In the genomic region with DNA sequence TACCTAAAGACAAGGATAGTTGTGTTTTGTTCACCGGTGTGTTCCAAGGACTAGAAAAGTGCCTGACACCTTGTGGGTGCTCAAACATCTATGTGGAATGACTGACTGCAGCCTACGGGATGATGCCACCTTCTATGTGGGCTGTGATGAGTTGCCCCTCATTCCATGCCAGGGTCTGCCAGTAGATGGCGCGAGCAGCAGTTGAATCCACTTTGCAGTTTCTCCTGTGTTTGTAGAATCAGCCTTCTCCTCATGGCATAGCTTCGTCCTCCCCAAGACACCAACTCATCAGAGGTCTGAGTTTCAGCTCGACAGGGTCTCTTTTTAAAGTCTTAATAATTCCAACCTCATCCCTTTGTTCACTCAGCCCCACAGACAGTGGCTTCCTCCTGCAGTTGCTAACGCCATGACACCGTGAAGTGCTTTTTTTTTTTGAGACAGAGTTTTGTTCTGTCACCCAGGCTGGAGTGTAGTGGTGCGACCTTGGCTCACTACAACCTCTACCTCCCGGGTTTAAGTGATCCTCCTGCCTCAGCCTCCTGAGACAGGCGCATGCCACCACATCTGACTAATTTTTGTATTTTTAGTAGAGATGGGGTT, we compare ENCODE assay signal across 9 cellular contexts.
DNase-seq lines count a peak whose midpoint lies in the region; ATAC-seq, FAIRE-seq and TF ChIP-seq lines count a peak whose summit lies in the region.
"Had no signal": no experiment of that assay in that cellular context is flagged by ENCODE, and none has a peak within 500 bp of the region (broad histone marks: within the 10 kb centered on the region; RNA-seq: fewer than 3 reads in every experiment).

No MANE protein-coding gene starts in this region.

- ATAC-seq in left lobe of liver (peak; percentile 93), GM21528 (IDR thresholded peaks at IDR 0.05; ENCODE audit: low FRiP score, unreplicated experiment) (no peak)

- no peaks in the 10 kb centered on the region for H3K27me3 ChIP-seq in bronchial epithelial cell (ENCODE audit: control insufficient read depth, insufficient read depth, low read length)
- H3K27me3 ChIP-seq: ovary had no signal

- FAIRE-seq in bronchial epithelial cell (lab: Jason Lieb, UNC) = peak; percentile 93

- no peak overlapping the region for H3K4me3 ChIP-seq in bronchial epithelial cell (ENCODE audit: low read depth, low read length)
- H3K4me3 ChIP-seq: ovary had no signal

- TF ChIP-seq CTCF in C4-2B (conservative IDR thresholded peaks at IDR 0.05) (peak; percentile 92), bronchial epithelial cell (IDR thresholded peaks at IDR 0.05; ENCODE audit: insufficient read depth, low read length, severe bottlenecking) (peak; percentile 87)

- H3K36me3 ChIP-seq in bronchial epithelial cell (ENCODE audit: control insufficient read depth, insufficient read depth, low read length) = no peaks in the 10 kb centered on the region
- H3K36me3 ChIP-seq: ovary had no signal

- no peak overlapping the region for H3K27ac ChIP-seq in C4-2B
- H3K27ac ChIP-seq: ovary had no signal

- DNase-seq in GM19240 (ENCODE audit: insufficient read length, low spot score) (peak; percentile 37), NCI-H1048 (lab: John Stamatoyannopoulos, UW) (peak; percentile 51), SW 1271 (lab: John Stamatoyannopoulos, UW) (peak; percentile 4 to 13), bronchial epithelial cell (ENCODE audit: low read depth) (peak; percentile 47), left lobe of liver (ENCODE audit: low spot score) (peak; percentile 64)
- peak; percentile 11 for DNase-seq in stimulated activated CD8-positive, alpha-beta memory T cell treated with anti-CD3 and anti-CD28 coated beads, Interleukin-4, amount 100 ng/mL, for 24 hours (ENCODE audit: low read depth)

Comparison
In these comparisons a context has a peak if more than half of its experiments do, and no peak if none do; other contexts are left out.
1. DNase-seq: peak in every context shown above with its lines; median percentile 64 in left lobe of liver; 51 in NCI-H1048; 47 in bronchial epithelial cell; 37 in GM19240; 11 in stimulated activated CD8-positive, alpha-beta memory T cell treated with anti-CD3 and anti-CD28 coated beads, Interleukin-4, amount 100 ng/mL, for 24 hours; 8 in SW 1271.